In the genomic region with DNA sequence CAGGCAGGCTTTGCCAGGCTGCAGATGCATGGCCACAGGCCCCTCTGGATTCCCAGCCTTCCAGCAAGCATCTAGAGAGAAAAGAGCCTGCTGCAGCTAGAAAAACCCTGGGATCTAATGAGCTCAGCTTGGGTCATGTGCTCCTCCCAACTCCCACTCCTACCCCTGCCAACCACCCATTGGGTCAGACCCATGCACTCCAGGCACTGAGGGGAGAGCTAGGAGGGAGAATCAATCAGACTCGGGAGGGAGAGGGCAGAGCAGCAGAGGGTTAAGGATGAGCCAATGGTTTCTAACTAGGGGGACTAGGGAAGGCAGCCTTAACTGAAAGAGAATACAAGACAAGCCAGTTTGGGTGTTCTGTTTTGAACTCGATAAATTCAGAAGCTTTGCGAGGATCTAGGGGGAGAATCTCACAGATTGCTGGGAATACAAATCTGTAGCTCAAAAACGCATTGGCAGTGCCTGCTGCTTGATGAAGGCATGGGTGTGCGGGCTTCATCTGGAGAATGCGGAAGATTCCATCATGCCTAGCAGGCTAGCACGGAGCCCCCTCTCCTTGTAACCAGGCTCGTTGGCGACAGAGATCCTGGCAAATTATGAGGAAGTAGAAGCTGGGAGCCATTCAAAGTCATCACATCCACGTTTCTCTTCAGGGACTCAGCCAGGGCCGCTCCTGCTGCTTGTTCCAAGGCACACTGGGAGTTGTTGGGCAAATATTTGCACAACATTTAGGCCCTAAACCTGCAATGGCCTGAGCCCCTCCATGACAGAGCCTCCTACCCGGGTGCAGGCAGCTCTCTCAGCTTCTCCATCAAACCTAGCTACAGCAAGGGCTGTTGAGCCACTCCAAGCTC, we compare ENCODE assay signal across 8 cellular contexts. TPM values are rescaled to one million over a fixed set of nuclear protein-coding genes. Genes with fewer than 3 reads are reported as not detected.
DNase-seq lines count a peak whose midpoint lies in the region; FAIRE-seq and TF ChIP-seq lines count a peak whose summit lies in the region.

No MANE protein-coding gene starts in this region.

- intact Hi-C loops in PC-9 (cut with micrococcal nuclease; ENCODE audit: unreplicated experiment), result no loop called here
- intact Hi-C loops in endothelial cell of umbilical vein (cut with micrococcal nuclease), result loop anchor here (2.0 kb wide), 2 partner anchors 59 to 87 kb away; no protein-coding TSS in a partner anchor

- POLR2A ChIA-PET in PC-9 (lab: Charles Lee; ENCODE audit: unreplicated experiment), result interaction anchor here (0.7 kb wide), 1 partner anchor 51 kb away, joined by 3 read pairs; no protein-coding TSS in a partner anchor
- POLR2A ChIA-PET in endothelial cell of umbilical vein (lab: Charles Lee), result interaction anchor here (0.6 kb wide), 1 partner anchor 154 kb away, joined by 4 read pairs; no protein-coding TSS in a partner anchor

- no peaks in the 10 kb centered on the region for H3K9me1 ChIP-seq in endothelial cell of umbilical vein (replicated peaks; ENCODE audit: control insufficient read depth, extremely low read depth, insufficient read depth, low read length)

- FAIRE-seq in GM12891 (lab: Jason Lieb, UNC) (peak; percentile 40), endothelial cell of umbilical vein (lab: Jason Lieb, UNC) (no peak)

- BruUV-seq in PC-9 (replicated peaks; lab: Mats Ljungman, UMichigan), result no TSS peak
- no TSS peak for BruUV-seq in endothelial cell of umbilical vein (replicated peaks; lab: Mats Ljungman, UMichigan)

- dilution Hi-C loops in endothelial cell of umbilical vein (cut with MboI; ENCODE audit: extremely low pct_ligation_motif_present, low sequenced_read_pairs), result no loop called here

- TF ChIP-seq POLR2A in GM12891 (IDR thresholded peaks at IDR 0.05; ENCODE audit: low read depth, low read length) (no peak), endothelial cell of umbilical vein (IDR thresholded peaks at IDR 0.05; ENCODE audit: low read depth, low read length) (no peak)

- H3K4me1 ChIP-seq in PC-9 (replicated peaks; ENCODE audit: insufficient read depth), result peaks cover 46% of the 10 kb centered on the region
- H3K4me1 ChIP-seq in endothelial cell of umbilical vein (ENCODE audit: control insufficient read depth, extremely low read depth, insufficient read depth, low read length), result peaks cover 31% of the 10 kb centered on the region
- no peaks in the 10 kb centered on the region for H3K4me1 ChIP-seq in rectal smooth muscle tissue (ENCODE audit: control insufficient read depth, insufficient read depth, low read length)

- H3K9me2 ChIP-seq in PC-9 (ENCODE audit: insufficient read depth), result no peaks in the 10 kb centered on the region

- H3K9me3 ChIP-seq in PC-9 (ENCODE audit: insufficient read depth, low read depth) (no peaks in the 10 kb centered on the region), endothelial cell of umbilical vein (replicated peaks; ENCODE audit: control insufficient read depth, insufficient read depth, low read length) (no peaks in the 10 kb centered on the region)

- H3F3A ChIP-seq in PC-9 (ENCODE audit: insufficient read depth, low read depth), result peaks cover 44% of the 10 kb centered on the region

- no peak for DNase-seq in GM12891 (ENCODE audit: insufficient read length, low spot score)
- no peak for DNase-seq in PC-9
- no peak for DNase-seq in endothelial cell of umbilical vein (ENCODE audit: low read depth, low spot score)
- DNase-seq in DMS53 treated with DMSO at 0.1 percent for 48 hours (lab: John Stamatoyannopoulos, UW; ENCODE audit: unreplicated experiment), result no peak
- DNase-seq in NCI-H187 (lab: John Stamatoyannopoulos, UW), result no peak
- DNase-seq in GOT3 (lab: John Stamatoyannopoulos, UW), result no peak
- DNase-seq in NCI-H446 (lab: John Stamatoyannopoulos, UW), result no peak

- H3K27me3 ChIP-seq in PC-9 (ENCODE audit: insufficient read depth, low read depth) (no peaks in the 10 kb centered on the region), endothelial cell of umbilical vein (ENCODE audit: control insufficient read depth in 2 of 2, insufficient read depth in 2 of 2, low read length in 2 of 2) (no peaks in the 10 kb centered on the region), rectal smooth muscle tissue (ENCODE audit: control insufficient read depth, insufficient read depth, low read length) (no peaks in the 10 kb centered on the region)

- H3K9ac ChIP-seq in endothelial cell of umbilical vein (replicated peaks; ENCODE audit: extremely low read depth, insufficient read depth, low read length) (peak overlapping the region; percentile 66), rectal smooth muscle tissue (ENCODE audit: low read length) (no peak overlapping the region)

- H2AFZ ChIP-seq in PC-9 (peak overlapping the region; percentile 66; the same call in 1 of the 2 replicates), endothelial cell of umbilical vein (ENCODE audit: low read depth, low read length) (peak overlapping the region; percentile 88)

- H3K27ac ChIP-seq in PC-9 (peak overlapping the region; percentile 97), endothelial cell of umbilical vein (ENCODE audit: insufficient read depth, low read depth, low read length) (peak overlapping the region; percentile 88), rectal smooth muscle tissue (ENCODE audit: low read depth, low read length) (peak overlapping the region; percentile 49)

- H4K20me1 ChIP-seq in PC-9 (ENCODE audit: insufficient read depth), result no peaks in the 10 kb centered on the region
- no peaks in the 10 kb centered on the region for H4K20me1 ChIP-seq in endothelial cell of umbilical vein (replicated peaks; ENCODE audit: control insufficient read depth, extremely low read depth, insufficient read depth, low read length)

- no peaks in the 10 kb centered on the region for H3K79me2 ChIP-seq in PC-9 (ENCODE audit: low read depth)
- H3K79me2 ChIP-seq in endothelial cell of umbilical vein (ENCODE audit: control insufficient read depth, insufficient read depth, low read length), result no peaks in the 10 kb centered on the region

- peak overlapping the region; percentile 80 for H3K4me2 ChIP-seq in PC-9
- peak overlapping the region; percentile 42 for H3K4me2 ChIP-seq in endothelial cell of umbilical vein (ENCODE audit: insufficient read depth, low read length)

- TF ChIP-seq CTCF in PC-9 (conservative IDR thresholded peaks at IDR 0.05), result no peak
- no peak for TF ChIP-seq CTCF in endothelial cell of umbilical vein (IDR thresholded peaks at IDR 0.05; ENCODE audit: extremely low read depth in 1 of 2, insufficient read depth in 1 of 2, low read depth in 1 of 2, low read length in 2 of 2)

- H3K4me3 ChIP-seq in PC-9 (no peak overlapping the region), endothelial cell of umbilical vein (replicated peaks in 1 of 3; ENCODE audit: insufficient read depth in 1 of 3, low read depth in 1 of 3, low read length in 3 of 3) (no peak overlapping the region), rectal smooth muscle tissue (ENCODE audit: low read length) (no peak overlapping the region)

- H3K36me3 ChIP-seq in PC-9 (ENCODE audit: low read depth) (no peaks in the 10 kb centered on the region), endothelial cell of umbilical vein (ENCODE audit: control insufficient read depth in 2 of 2, extremely low read depth in 1 of 2, insufficient read depth in 2 of 2, low read length in 2 of 2) (no peaks in the 10 kb centered on the region), rectal smooth muscle tissue (ENCODE audit: control insufficient read depth, insufficient read depth, low read length) (no peaks in the 10 kb centered on the region)

- CTCF ChIA-PET in PC-9 (lab: Charles Lee) (interaction anchor here (0.6 to 0.7 kb wide), 2 partner anchors 33 to 59 kb away, joined by 3 read pairs; no protein-coding TSS in a partner anchor), endothelial cell of umbilical vein (lab: Charles Lee) (interaction anchor here (0.9 to 3.5 kb wide), 15 partner anchors 10 to 198 kb away, joined by 3 to 25 read pairs (median 7); a partner anchor contains a TSS)

TF ChIP-seq in GM12891, 5 proteins besides CTCF, POLR2A, EP300 and RAD21:
- TF ChIP-seq PAX5 (IDR thresholded peaks at IDR 0.05; ENCODE audit: insufficient read depth, low read length, severe bottlenecking) (no peak), POLR2AphosphoS5 (IDR thresholded peaks at IDR 0.05; ENCODE audit: low read depth, low read length) (no peak), POU2F2 (IDR thresholded peaks at IDR 0.05; ENCODE audit: low read depth, low read length) (no peak), TAF1 (IDR thresholded peaks at IDR 0.05; ENCODE audit: low read depth, low read length) (no peak), SPI1 (IDR thresholded peaks at IDR 0.05; ENCODE audit: low read depth, low read length) (no peak)

TF ChIP-seq in endothelial cell of umbilical vein, 7 proteins besides CTCF, POLR2A, EP300 and RAD21:
- TF ChIP-seq POLR2AphosphoS5 (IDR thresholded peaks at IDR 0.05; ENCODE audit: insufficient read depth, low read depth, low read length) (no peak), GATA2 (IDR thresholded peaks at IDR 0.05; ENCODE audit: insufficient read depth, insufficient read length, low read depth, low read length) (no peak)

RNA-seq across cellular contexts. Expression of a gene that starts 56.4 kb away (rescaled TPM):
- 13.1 TPM for polyA plus RNA-seq in GM12891 (2012; ENCODE audit: low read depth, missing spikeins)
- total RNA-seq in PC-9 (2021), result 6.5 and 9.4 TPM in 2 replicates
- total RNA-seq in endothelial cell of umbilical vein, result 6.9 and 9.2 TPM in 2 replicates
- polyA plus RNA-seq in endothelial cell of umbilical vein, result 2.6 and 3.5 TPM in 2 replicates
- 2.3 and 3.7 TPM in 2 replicates for polyA plus RNA-seq in endothelial cell of umbilical vein (2011; cell fraction: cytosol; rRNA removed)
- 11.6 and 13.9 TPM in 2 replicates for polyA plus RNA-seq in endothelial cell of umbilical vein (2011; cell fraction: nucleus; rRNA removed)
- polyA plus RNA-seq in endothelial cell of umbilical vein (2012), result 5.3 and 5.8 TPM in 2 replicates
- polyA minus RNA-seq in endothelial cell of umbilical vein, result 3.1 and 5.1 TPM in 2 replicates
- 2.7 TPM for polyA minus RNA-seq in endothelial cell of umbilical vein (2011; cell fraction: cytosol; rRNA and poly(A)+ RNA removed)
- polyA minus RNA-seq in endothelial cell of umbilical vein (2011; cell fraction: nucleus; rRNA and poly(A)+ RNA removed), result 7.5 and 8.9 TPM in 2 replicates
